1 cellular context compared by ENCODE assay signal in the genomic region with DNA sequence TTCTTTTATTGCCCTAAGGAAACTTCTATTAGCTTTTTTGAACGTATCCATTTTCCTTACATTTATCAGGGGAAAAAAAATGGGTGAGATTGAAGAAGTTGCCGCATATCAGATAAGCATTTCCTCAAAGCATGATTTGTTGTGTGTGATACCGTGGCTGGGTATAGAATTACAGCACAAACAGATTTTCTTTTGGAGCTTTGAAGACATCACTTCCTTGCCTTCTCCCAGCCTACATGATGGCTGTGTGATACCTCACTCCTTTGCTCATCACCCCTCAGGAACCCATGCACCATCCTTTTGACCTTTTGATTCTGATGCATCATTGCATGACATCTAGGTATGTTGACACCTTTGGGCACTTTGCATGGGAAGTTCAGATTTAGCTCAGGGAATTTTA.
TF ChIP-seq lines count a peak whose summit lies in the region.

No MANE protein-coding gene starts in this region.

TF ChIP-seq in GM23338, 12 proteins besides CTCF, POLR2A, EP300 and RAD21 (continued from another document):
- no peak for TF ChIP-seq REST (IDR thresholded peaks at IDR 0.05; ENCODE audit: unreplicated experiment)
- no peak for TF ChIP-seq ZNF114 (CRISPR knock-in tag; IDR thresholded peaks at IDR 0.05)
- TF ChIP-seq JUNB (IDR thresholded peaks at IDR 0.05; ENCODE audit: unreplicated experiment) = no peak
- TF ChIP-seq, protein P1, sequence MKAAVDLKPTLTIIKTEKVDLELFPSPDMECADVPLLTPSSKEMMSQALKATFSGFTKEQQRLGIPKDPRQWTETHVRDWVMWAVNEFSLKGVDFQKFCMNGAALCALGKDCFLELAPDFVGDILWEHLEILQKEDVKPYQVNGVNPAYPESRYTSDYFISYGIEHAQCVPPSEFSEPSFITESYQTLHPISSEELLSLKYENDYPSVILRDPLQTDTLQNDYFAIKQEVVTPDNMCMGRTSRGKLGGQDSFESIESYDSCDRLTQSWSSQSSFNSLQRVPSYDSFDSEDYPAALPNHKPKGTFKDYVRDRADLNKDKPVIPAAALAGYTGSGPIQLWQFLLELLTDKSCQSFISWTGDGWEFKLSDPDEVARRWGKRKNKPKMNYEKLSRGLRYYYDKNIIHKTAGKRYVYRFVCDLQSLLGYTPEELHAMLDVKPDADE (IDR thresholded peaks at IDR 0.05) = no peak
- no peak for TF ChIP-seq ZNF331 (CRISPR knock-in tag; IDR thresholded peaks at IDR 0.05; ENCODE audit: low read depth)
- TF ChIP-seq ZNF462 (CRISPR knock-in tag; IDR thresholded peaks at IDR 0.05) = no peak
- no peak for TF ChIP-seq EZH2 (IDR thresholded peaks at IDR 0.05; ENCODE audit: low read depth, unreplicated experiment)
